Comparison of ENCODE assay signal across 11 cellular contexts in genomic region chr7:75962607-75963382, GRCh38. TPM values are rescaled to one million over a fixed set of nuclear protein-coding genes. Genes with fewer than 3 reads are reported as not detected.
DNase-seq lines count a peak whose midpoint lies in the region; ATAC-seq, FAIRE-seq and TF ChIP-seq lines count a peak whose summit lies in the region.
"Had no signal": no experiment of that assay in that cellular context is flagged by ENCODE, and none has a peak within 500 bp of the region (broad histone marks: within the 10 kb centered on the region; RNA-seq: fewer than 3 reads in every experiment).

No MANE protein-coding gene starts in this region.

- H3K9me3 ChIP-seq in mammary epithelial cell (replicated peaks; ENCODE audit: insufficient read depth, low read length) = no peaks in the 10 kb centered on the region

- no peak for ATAC-seq in HG02759 (IDR thresholded peaks at IDR 0.05; ENCODE audit: unreplicated experiment)
- ATAC-seq: foreskin keratinocyte had no signal

- TF ChIP-seq CTCF in MCF 10A (IDR thresholded peaks at IDR 0.05; ENCODE audit: unreplicated experiment) (no peak), mammary epithelial cell (conservative IDR thresholded peaks at IDR 0.05 in 1 of 2, IDR thresholded peaks at IDR 0.05 in 1 of 2; ENCODE audit: extremely low read depth in 1 of 2, insufficient read depth in 1 of 2, low read depth in 1 of 2, low read length in 2 of 2) (no peak), osteocyte (IDR thresholded peaks at IDR 0.05) (no peak)

- no peaks in the 10 kb centered on the region for H3K9me3 Mint-ChIP-seq in MCF 10A (ENCODE audit: unreplicated experiment)
- no peaks in the 10 kb centered on the region for H3K9me3 Mint-ChIP-seq in osteocyte (ENCODE audit: unreplicated experiment)

- H3K79me2 ChIP-seq in mammary epithelial cell (ENCODE audit: insufficient read depth, low read length) = peaks cover 3% of the 10 kb centered on the region

- TF ChIP-seq POLR2A in GM12892 (IDR thresholded peaks at IDR 0.05; ENCODE audit: low read depth, low read length) = no peak

- 86% methylated on average over 17 of the region's 18 CpGs for WGBS in mammary epithelial cell (ENCODE audit: low coverage, missing lambda C conversion rate)

- H4K20me1 ChIP-seq in mammary epithelial cell (ENCODE audit: insufficient read depth, low read length) = no peaks in the 10 kb centered on the region

- CTCF ChIA-PET in MCF 10A (lab: Yijun Ruan, JAX) = no interaction called here
- CTCF ChIA-PET in mammary epithelial cell (lab: Charles Lee; ENCODE audit: low non-redundant PET) = no interaction called here

- no peak overlapping the region for H3K9ac ChIP-seq in mammary epithelial cell (ENCODE audit: insufficient read depth, low read length)

- H3K27me3 Mint-ChIP-seq in MCF 10A (ENCODE audit: insufficient read depth, unreplicated experiment) (no peaks in the 10 kb centered on the region), osteocyte (ENCODE audit: unreplicated experiment) (no peaks in the 10 kb centered on the region)

- no peak overlapping the region for H3K4me2 ChIP-seq in mammary epithelial cell (ENCODE audit: insufficient read depth, low read depth, low read length)

- dilution Hi-C loops in mammary epithelial cell (cut with HindIII; ENCODE audit: low sequenced_read_pairs) = loop anchor here (5.0 kb wide), 2 partner anchors 55 to 85 kb away; partner anchors contain the start of gene RHBDD2

- intact Hi-C loops in MCF 10A (cut with micrococcal nuclease) (no loop called here), mammary epithelial cell (cut with micrococcal nuclease) (no loop called here)

- H3K36me3 Mint-ChIP-seq in MCF 10A (ENCODE audit: insufficient read depth, unreplicated experiment) (peaks cover 36% of the 10 kb centered on the region), osteocyte (ENCODE audit: unreplicated experiment) (peaks cover 11% of the 10 kb centered on the region)

- no peak for FAIRE-seq in GM12892 (lab: Jason Lieb, UNC)

- H3K27me3 ChIP-seq in mammary epithelial cell (ENCODE audit: insufficient read depth, low read length) = no peaks in the 10 kb centered on the region
- H3K27me3 ChIP-seq: foreskin keratinocyte had no signal

- no peaks in the 10 kb centered on the region for H3K36me3 ChIP-seq in mammary epithelial cell (ENCODE audit: insufficient read depth, low read length)

- H3K4me1 ChIP-seq in mammary epithelial cell (ENCODE audit: insufficient read depth, low read length) = no peaks in the 10 kb centered on the region
- H3K4me1 ChIP-seq: foreskin keratinocyte had no signal

- H3K27ac Mint-ChIP-seq in MCF 10A (ENCODE audit: low read depth, unreplicated experiment) = peak overlapping the region; percentile 17
- peak overlapping the region; percentile 85 for H3K27ac Mint-ChIP-seq in osteocyte (ENCODE audit: unreplicated experiment)

- H3K4me3 ChIP-seq in mammary epithelial cell (replicated peaks in 1 of 3; ENCODE audit: insufficient read depth in 1 of 3, low read depth in 2 of 3, low read length in 3 of 3) = no peak overlapping the region

- H3K4me3 Mint-ChIP-seq in MCF 10A (ENCODE audit: unreplicated experiment) = no peak overlapping the region
- no peak overlapping the region for H3K4me3 Mint-ChIP-seq in osteocyte (ENCODE audit: unreplicated experiment)

- POLR2A ChIA-PET in MCF 10A (lab: Yijun Ruan, JAX) = no interaction called here

- H2AFZ ChIP-seq in mammary epithelial cell (ENCODE audit: low read depth, low read length) = no peak overlapping the region

- BruUV-seq in MCF 10A (replicated peaks; lab: Mats Ljungman, UMichigan) (no TSS peak), mammary epithelial cell (replicated peaks; lab: Mats Ljungman, UMichigan) (no TSS peak)

- H3K4me1 Mint-ChIP-seq in MCF 10A (ENCODE audit: insufficient read depth, unreplicated experiment) (no peaks in the 10 kb centered on the region), osteocyte (ENCODE audit: unreplicated experiment) (peaks cover 18% of the 10 kb centered on the region)

- no peak overlapping the region for H3K27ac ChIP-seq in mammary epithelial cell (ENCODE audit: insufficient read depth, low read depth, low read length)
- H3K27ac ChIP-seq: foreskin keratinocyte had no signal

- in situ Hi-C loops in mammary epithelial cell (cut with MboI; ENCODE audit: low sequenced_read_pairs in 2 of 2) = no loop called here

- no peak for DNase-seq in MCF 10A (ENCODE audit: unreplicated experiment)
- no peak for DNase-seq in mammary epithelial cell
- DNase-seq in glomerular visceral epithelial cell (ENCODE audit: extremely low spot score) = peak; percentile 56
- DNase-seq in osteocyte (ENCODE audit: extremely low spot score, unreplicated experiment) = no peak
- DNase-seq in hypothalamus (lab: John Stamatoyannopoulos, UW) = no peak
- no peak for DNase-seq in GM12892 (ENCODE audit: insufficient read length)
- no peak for DNase-seq in T1000 (lab: John Stamatoyannopoulos, UW)
- DNase-seq: activated CD8-positive, alpha-beta memory T cell treated with anti-CD3 and anti-CD28 coated beads, Interleukin-2, amount 50 U/mL, for 48 hours; foreskin keratinocyte; NCI-H2107 had no signal

RNA-seq across cellular contexts. Expression of gene TMEM120A, which starts 31.6 kb away (rescaled TPM):
- 19.3 and 19.4 TPM in 2 replicates for total RNA-seq in MCF 10A (2022)
- total RNA-seq in mammary epithelial cell = 10 to 100 TPM; 15.8 to 30.3 TPM
- polyA plus RNA-seq in mammary epithelial cell = 48.6 TPM
- 15.4 TPM for polyA minus RNA-seq in mammary epithelial cell
- total RNA-seq in osteocyte = 36.3 and 37.6 TPM in 2 replicates
- polyA plus RNA-seq in GM12892 (2012; ENCODE audit: missing spikeins) = 21.2 TPM

RNA-seq across cellular contexts. Expression of gene POR, which starts 47.8 kb away (rescaled TPM):
- total RNA-seq in MCF 10A (2022) (45.1 and 58.0 TPM in 2 replicates), mammary epithelial cell (10 to 100 TPM; 61.2 to 67.9 TPM), osteocyte (62.1 and 74.0 TPM in 2 replicates)
- polyA plus RNA-seq in mammary epithelial cell = 36.1 TPM
- polyA minus RNA-seq in mammary epithelial cell = 145 TPM
- polyA plus RNA-seq in GM12892 (2012; ENCODE audit: missing spikeins) = 24.5 TPM
